Comparison of ENCODE assay signal across 8 cellular contexts in genomic region chr1:94927405-94928175, GRCh38. TPM values are rescaled to one million over a fixed set of nuclear protein-coding genes. Genes with fewer than 3 reads are reported as not detected.
DNase-seq lines count a peak whose midpoint lies in the region; ATAC-seq, FAIRE-seq and TF ChIP-seq lines count a peak whose summit lies in the region.

No MANE protein-coding gene starts in this region.

- H3K27me3 Mint-ChIP-seq in stimulated activated naive B cell treated with anti-CD40 and anti-IgM and Interleukin-4, amounts not matched to agents 10 μg/mL and 1 μg/mL and 100 μg/mL, for 72 hours = peaks cover 7 to 26% of the 10 kb centered on the region in 2 donors

- H3K27ac Mint-ChIP-seq in stimulated activated naive B cell treated with anti-CD40 and anti-IgM and Interleukin-4, amounts not matched to agents 10 μg/mL and 1 μg/mL and 100 μg/mL, for 72 hours = peak overlapping the region; percentile 83

- 51% methylated on average over 19 of the region's 40 CpGs for WGBS in GM12878 (ENCODE audit: insufficient coverage, insufficient replicate concordance, low lambda C conversion rate, missing lambda C conversion rate)

- BruUV-seq in A673 (replicated peaks; lab: Mats Ljungman, UMichigan) = no TSS peak
- no TSS peak for BruUV-seq in GM12878 (replicated peaks; lab: Mats Ljungman, UMichigan)

- DNase-seq in A673 (ENCODE audit: low spot score) (peak; percentile 66), NCI-H1694 treated with DMSO at 0.1 percent for 48 hours (lab: John Stamatoyannopoulos, UW) (peak; percentile 68), GM12878 (ENCODE audit: low read depth, low spot score) (no peak), left colon (peak; percentile 63 to 68), GM19239 (ENCODE audit: insufficient read length, low spot score) (no peak)
- DNase-seq in stimulated activated naive B cell treated with anti-CD40 and anti-IgM and Interleukin-4, amounts not matched to agents 10 μg/mL and 1 μg/mL and 100 μg/mL, for 72 hours = peak; percentile 13

- H3K79me2 ChIP-seq in GM12878 (ENCODE audit: control insufficient read depth, insufficient read depth, low read length) = peaks cover 2% of the 10 kb centered on the region; the same call in 1 of the 2 replicates

- no peaks in the 10 kb centered on the region for H3K27me3 ChIP-seq in A673 (replicated peaks; ENCODE audit: insufficient read depth, low read depth, low read length, poor library complexity)
- peaks cover 3 to 7% of the 10 kb centered on the region in 2 experiments; a peak in 3 of 4 replicates for H3K27me3 ChIP-seq in GM12878 (replicated peaks in 1 of 2; ENCODE audit: control insufficient read depth in 2 of 2, insufficient read depth in 2 of 2, low read length in 1 of 2)

- H2AFZ ChIP-seq in GM12878 (ENCODE audit: control insufficient read depth, low read depth, low read length) = peak overlapping the region; percentile 52

- peak overlapping the region; percentile 61 for H3K4me3 ChIP-seq in A673 (ENCODE audit: low read depth, low read length, poor library complexity, severe bottlenecking)
- peak overlapping the region; percentile 38; the same call in 1 of the 2 replicates for H3K4me3 ChIP-seq in GM12878

- no peak for TF ChIP-seq POLR2A in GM12878 (IDR thresholded peaks at IDR 0.05; ENCODE audit: low read depth, low read length)

- H3K4me2 ChIP-seq in GM12878 (ENCODE audit: control insufficient read depth, insufficient read depth) = peak overlapping the region; percentile 40

- RAD21 ChIA-PET in GM12878 (lab: Charles Lee; ENCODE audit: unreplicated experiment) = no interaction called here

- H4K20me1 ChIP-seq in GM12878 (ENCODE audit: control insufficient read depth, insufficient read depth) = no peaks in the 10 kb centered on the region

- H3K9me3 Mint-ChIP-seq in stimulated activated naive B cell treated with anti-CD40 and anti-IgM and Interleukin-4, amounts not matched to agents 10 μg/mL and 1 μg/mL and 100 μg/mL, for 72 hours = no peaks in the 10 kb centered on the region

- FAIRE-seq in GM12878 (lab: Jason Lieb, UNC) = no peak
- FAIRE-seq in GM19239 (lab: Jason Lieb, UNC) = no peak

- H3K36me3 Mint-ChIP-seq in stimulated activated naive B cell treated with anti-CD40 and anti-IgM and Interleukin-4, amounts not matched to agents 10 μg/mL and 1 μg/mL and 100 μg/mL, for 72 hours = peaks cover 2 to 3% of the 10 kb centered on the region in 2 donors

- H3K9me3 ChIP-seq in A673 (ENCODE audit: low read depth, low read length, poor library complexity, severe bottlenecking) = no peaks in the 10 kb centered on the region
- no peaks in the 10 kb centered on the region for H3K9me3 ChIP-seq in GM12878 (replicated peaks; ENCODE audit: control insufficient read depth, insufficient read depth, low read length)

- peak overlapping the region; percentile 86 for H3K27ac ChIP-seq in A673 (ENCODE audit: low read depth, low read length, poor library complexity, severe bottlenecking)
- peak overlapping the region; percentile 37; the same call in 1 of the 2 replicates for H3K27ac ChIP-seq in GM12878 (ENCODE audit: control insufficient read depth, insufficient read depth)

- in situ Hi-C loops in GM12878 (cut with MboI) = no loop called here

- peak overlapping the region; percentile 72 to 83 for H3K4me3 Mint-ChIP-seq in stimulated activated naive B cell treated with anti-CD40 and anti-IgM and Interleukin-4, amounts not matched to agents 10 μg/mL and 1 μg/mL and 100 μg/mL, for 72 hours

- peak; percentile 27 for ATAC-seq in GM18909 (IDR thresholded peaks at IDR 0.05; ENCODE audit: poor library complexity, unreplicated experiment)
- ATAC-seq in GM12878 = no peak
- ATAC-seq in left colon = peak; percentile 30
- ATAC-seq in stimulated activated naive B cell treated with anti-CD40 and anti-IgM and Interleukin-4, amounts not matched to agents 10 μg/mL and 1 μg/mL and 100 μg/mL, for 72 hours (replicated peaks) = peak in 1 of 2 donors; percentile 31
- no peak for ATAC-seq in GM21737 (IDR thresholded peaks at IDR 0.05; ENCODE audit: unreplicated experiment)

- intact Hi-C loops in A673 (cut with micrococcal nuclease; ENCODE audit: unreplicated experiment) = loop anchor here (1.0 to 5.0 kb wide), 3 partner anchors 75 to 116 kb away; no protein-coding TSS in a partner anchor
- intact Hi-C loops in GM12878 (cut with micrococcal nuclease; ENCODE audit: unreplicated experiment) = no loop called here
- intact Hi-C loops in left colon (cut with DNase I, micrococcal nuclease) = loop anchor here in 1 of 2 donors (5.0 kb wide), 2 partner anchors 75 to 115 kb away; no protein-coding TSS in a partner anchor

- TF ChIP-seq CTCF in A673 (conservative IDR thresholded peaks at IDR 0.05; ENCODE audit: low read depth, low read length) (no peak), GM12878 (IDR thresholded peaks at IDR 0.05 in 2 of 3, conservative IDR thresholded peaks at IDR 0.05 in 1 of 3; ENCODE audit: control insufficient read depth in 2 of 3, extremely low read depth in 1 of 3, insufficient read depth in 1 of 3, low read depth in 3 of 3, low read length in 3 of 3) (no peak)

- TF ChIP-seq RAD21 in GM12878 (IDR thresholded peaks at IDR 0.05; ENCODE audit: insufficient read depth, low read depth, low read length) = no peak

- H3K36me3 ChIP-seq in A673 (ENCODE audit: insufficient read depth, low read length, poor library complexity, severe bottlenecking) (no peaks in the 10 kb centered on the region), GM12878 (ENCODE audit: control insufficient read depth in 2 of 2, insufficient read depth in 2 of 2, low read length in 1 of 2) (no peaks in the 10 kb centered on the region)

- H3K4me1 ChIP-seq in A673 (ENCODE audit: insufficient read depth, low read length, poor library complexity, severe bottlenecking) = peaks cover 45% of the 10 kb centered on the region
- H3K4me1 ChIP-seq in GM12878 (ENCODE audit: control insufficient read depth, insufficient read depth, low read length) = no peaks in the 10 kb centered on the region

- H3K9ac ChIP-seq in GM12878 (ENCODE audit: control insufficient read depth, insufficient read depth, low read length) = peak overlapping the region; percentile 53; the same call in 1 of the 2 replicates

- peaks cover 18 to 35% of the 10 kb centered on the region in 2 donors for H3K4me1 Mint-ChIP-seq in stimulated activated naive B cell treated with anti-CD40 and anti-IgM and Interleukin-4, amounts not matched to agents 10 μg/mL and 1 μg/mL and 100 μg/mL, for 72 hours

- SMC1A ChIA-PET in GM12878 (lab: Charles Lee; ENCODE audit: uncharacterized antibody, unreplicated experiment) = interaction anchor here (1.1 kb wide), 1 partner anchor 74 kb away, joined by 3 read pairs; no protein-coding TSS in a partner anchor

- POLR2A ChIA-PET in A673 (lab: Charles Lee; ENCODE audit: low non-redundant PET) (no interaction called here), GM12878 (lab: Charles Lee) (no interaction called here)

- CTCF ChIA-PET in A673 (lab: Charles Lee) (interaction anchor here (0.6 to 1.3 kb wide), 3 partner anchors 52 to 114 kb away, joined by 3 to 7 read pairs (median 3); no protein-coding TSS in a partner anchor), GM12878 (lab: Yijun Ruan, JAX) (interaction anchor here (1.6 kb wide), 1 partner anchor 73 kb away, joined by 5 read pairs; no protein-coding TSS in a partner anchor)

- TF ChIP-seq EP300 in GM12878 (IDR thresholded peaks at IDR 0.05; ENCODE audit: borderline replicate concordance in 1 of 2, control insufficient read depth in 1 of 2, low read depth in 2 of 2, low read length in 2 of 2) = no peak

TF ChIP-seq in GM12878, 131 proteins besides CTCF, POLR2A, EP300 and RAD21:
- TF ChIP-seq YY1 (IDR thresholded peaks at IDR 0.05; ENCODE audit: low read depth, low read length) (0 out of 2 replicates have a peak, but pooled peaks have one; percentile 2), CREM (IDR thresholded peaks at IDR 0.05; ENCODE audit: low read depth) (no peak), ZSCAN29 (IDR thresholded peaks at IDR 0.05) (no peak), TCF3 (IDR thresholded peaks at IDR 0.05; ENCODE audit: borderline replicate concordance, insufficient read depth, low read depth, low read length) (0 out of 2 replicates have a peak, but pooled peaks have one; percentile 4)

RNA-seq across cellular contexts. Expression of gene CNN3, which starts 0.7 kb away (rescaled TPM):
- total RNA-seq in A673 (2021) (233 and 260 TPM in 2 replicates), GM12878 (2014; rRNA removed) (34.8 and 38.7 TPM in 2 replicates), GM12878 (2014; rRNA removed; fragmentation: Illumina TruSeq; extraction: Trizol) (31.1 and 33.5 TPM in 2 replicates), GM12878 (2021) (29.4 and 34.6 TPM in 2 replicates), left colon (100 to 1,000 TPM in 1 of 2 donors, 10 to 100 TPM in 1; 79.1 to 114 TPM)
- 0.19 TPM in 1 of 2 replicates, not detected in the other for total RNA-seq in GM12878 (2013; cell fraction: nucleolus; rRNA removed)
- 9.9 TPM for polyA plus RNA-seq in GM12878 (2011; ENCODE audit: low read depth)
- polyA plus RNA-seq in GM12878 (2011; rRNA removed) (0.16 and 0.20 TPM in 2 replicates), GM12878 (2014; fragmentation: Illumina TruSeq; extraction: Trizol) (34.1 and 38.0 TPM in 2 replicates), GM12878 (2014; fragmentation: Nextera tagmentation; extraction: Ambion mirVana) (10 to 100 TPM; 17.0 to 19.9 TPM), GM12878 (2014; rRNA removed) (32.8 and 35.0 TPM in 2 replicates), GM12878 (2016; fragmentation: Nextera tagmentation; extraction: Ambion mirVana) (10 to 100 TPM; 47.0 to 48.4 TPM)
- polyA plus RNA-seq in GM12878 (2011; cell fraction: cytosol; rRNA removed) = 0.12 and 0.15 TPM in 2 replicates
- polyA plus RNA-seq in GM12878 (2011; cell fraction: nucleus; rRNA removed) = 0.10 and 0.16 TPM in 2 replicates
- 11.9 and 13.5 TPM in 2 replicates for polyA plus RNA-seq in GM12878 (2012)
- 1.1 TPM in 1 of 2 replicates, not detected in the other for polyA minus RNA-seq in GM12878 (2011; rRNA and poly(A)+ RNA removed)
- not detected in 2 replicates for polyA minus RNA-seq in GM12878 (2011; cell fraction: cytosol; rRNA and poly(A)+ RNA removed)
- polyA minus RNA-seq in GM12878 (2011; cell fraction: nucleus; rRNA and poly(A)+ RNA removed) = not detected in 2 replicates

Comparison
In these comparisons a context has a peak if more than half of its experiments do, and no peak if none do; other contexts are left out.
1. DNase-seq: peak in A673 (single experiment), NCI-H1694 treated with DMSO at 0.1 percent for 48 hours (single experiment), left colon (2 of 2) and stimulated activated naive B cell treated with anti-CD40 and anti-IgM and Interleukin-4, amounts not matched to agents 10 μg/mL and 1 μg/mL and 100 μg/mL, for 72 hours (single experiment); none in GM12878 (single experiment) and GM19239 (single experiment).
2. ATAC-seq: peak in GM18909 (single experiment) and left colon (single experiment); none in GM12878 (single experiment) and GM21737 (single experiment).